In genomic region chr2:46118656-46119338, GRCh38 we compare ENCODE assay signal across 13 cellular contexts.
DNase-seq lines count a peak whose midpoint lies in the region; ATAC-seq, FAIRE-seq and TF ChIP-seq lines count a peak whose summit lies in the region.
"Had no signal": no experiment of that assay in that cellular context is flagged by ENCODE, and none has a peak within 500 bp of the region (broad histone marks: within the 10 kb centered on the region; RNA-seq: fewer than 3 reads in every experiment).

No MANE protein-coding gene starts in this region.

- H3K4me3 ChIP-seq in ACC112 (ENCODE audit: low read depth, low read length), result peak overlapping the region; percentile 14; the same call in 1 of the 2 replicates
- H3K4me3 ChIP-seq in astrocyte (ENCODE audit: insufficient read depth, low read depth, low read length), result no peak overlapping the region
- no peak overlapping the region for H3K4me3 ChIP-seq in trophoblast cell (ENCODE audit: low read depth, low read length)
- no peak overlapping the region for H3K4me3 ChIP-seq in MM.1S (ENCODE audit: low read length)

- H3K9ac ChIP-seq in astrocyte (ENCODE audit: low read length) (no peak overlapping the region), trophoblast cell (ENCODE audit: low read length) (no peak overlapping the region), MM.1S (ENCODE audit: low read length) (no peak overlapping the region)

- TF ChIP-seq CTCF in astrocyte (IDR thresholded peaks at IDR 0.05; ENCODE audit: insufficient read depth, low read depth, low read length) (no peak), MM.1S (IDR thresholded peaks at IDR 0.05; ENCODE audit: low read length) (no peak)

- peaks cover 14% of the 10 kb centered on the region for H3K4me1 Mint-ChIP-seq in astrocyte (ENCODE audit: low read depth, unreplicated experiment)
- H3K4me1 Mint-ChIP-seq: activated CD4-positive, alpha-beta memory T cell treated with anti-CD3 and anti-CD28 coated beads, Interleukin-2, amount 10 ng/mL, durations not matched to agents 7 days and 5 days had no signal

- H4K20me1 ChIP-seq in astrocyte (ENCODE audit: insufficient read depth, low read length) (no peaks in the 10 kb centered on the region), MM.1S (ENCODE audit: insufficient read depth, low read length) (no peaks in the 10 kb centered on the region)

- peak overlapping the region; percentile 13 for H4K91ac ChIP-seq in trophoblast cell (ENCODE audit: low read depth, low read length)

- H3K36me3 ChIP-seq in ACC112 (ENCODE audit: insufficient read depth, low read length) (no peaks in the 10 kb centered on the region), astrocyte (ENCODE audit: insufficient read depth, low read length) (no peaks in the 10 kb centered on the region), trophoblast cell (ENCODE audit: control insufficient read depth in 1 of 2, insufficient read depth in 2 of 2, low read length in 2 of 2) (no peaks in the 10 kb centered on the region), MM.1S (replicated peaks; ENCODE audit: insufficient read depth, low read length) (no peaks in the 10 kb centered on the region)

- H3F3A ChIP-seq in MM.1S (ENCODE audit: insufficient read depth, low read length), result no peaks in the 10 kb centered on the region

- peak; percentile 56 to 84 for ATAC-seq in left cardiac atrium
- ATAC-seq in HG02642 (IDR thresholded peaks at IDR 0.05; ENCODE audit: poor library complexity, unreplicated experiment), result no peak
- ATAC-seq: Panc1 had no signal

- FAIRE-seq in astrocyte (lab: Jason Lieb, UNC), result no peak
- FAIRE-seq in frontal cortex (lab: Jason Lieb, UNC), result no peak

- DNase-seq in astrocyte (ENCODE audit: low read depth), result peak; percentile 52
- DNase-seq in left cardiac atrium, result no peak
- no peak for DNase-seq in trophoblast cell
- no peak for DNase-seq in MM.1S
- DNase-seq in activated CD4-positive, CD25-positive, alpha-beta regulatory T cell (lab: John Stamatoyannopoulos, UW), result no peak
- no peak for DNase-seq in frontal cortex (ENCODE audit: low spot score in 2 of 2)
- DNase-seq: activated CD4-positive, alpha-beta memory T cell treated with anti-CD3 and anti-CD28 coated beads, Interleukin-2, amount 10 ng/mL, durations not matched to agents 7 days and 5 days; KG1; NCI-H146; NCI-H510A had no signal

- H2AFZ ChIP-seq in ACC112 (ENCODE audit: low read length, unreplicated experiment) (no peak overlapping the region), astrocyte (ENCODE audit: low read depth, low read length) (no peak overlapping the region), trophoblast cell (ENCODE audit: insufficient read depth, low read length, poor library complexity) (no peak overlapping the region), MM.1S (ENCODE audit: low read length) (no peak overlapping the region)

- H3K4ac ChIP-seq in trophoblast cell (ENCODE audit: low read depth, low read length), result no peak overlapping the region

- H3K79me2 ChIP-seq in ACC112 (ENCODE audit: control insufficient read depth, insufficient read depth, low read length, unreplicated experiment), result no peaks in the 10 kb centered on the region
- H3K79me2 ChIP-seq in astrocyte (ENCODE audit: insufficient read depth, low read length), result no peaks in the 10 kb centered on the region
- H3K79me2 ChIP-seq in trophoblast cell (ENCODE audit: control insufficient read depth, insufficient read depth, low read length, poor library complexity), result no peaks in the 10 kb centered on the region
- H3K79me2 ChIP-seq in MM.1S (ENCODE audit: low read length), result no peaks in the 10 kb centered on the region

- peaks cover 48% of the 10 kb centered on the region for H3K4me1 ChIP-seq in ACC112 (ENCODE audit: control insufficient read depth, insufficient read depth, low read length, unreplicated experiment)
- peaks cover 28% of the 10 kb centered on the region for H3K4me1 ChIP-seq in astrocyte (ENCODE audit: insufficient read depth, low read length)
- H3K4me1 ChIP-seq in trophoblast cell (ENCODE audit: control insufficient read depth in 1 of 2, insufficient read depth in 2 of 2, low read length in 2 of 2), result peaks cover 6 to 9% of the 10 kb centered on the region in 2 experiments
- no peaks in the 10 kb centered on the region for H3K4me1 ChIP-seq in MM.1S (ENCODE audit: low read length)

- H3K27me3 Mint-ChIP-seq in astrocyte (ENCODE audit: low read depth, unreplicated experiment), result no peaks in the 10 kb centered on the region
- H3K27me3 Mint-ChIP-seq: activated CD4-positive, alpha-beta memory T cell treated with anti-CD3 and anti-CD28 coated beads, Interleukin-2, amount 10 ng/mL, durations not matched to agents 7 days and 5 days had no signal

- no peak overlapping the region for H3K27ac Mint-ChIP-seq in astrocyte (ENCODE audit: unreplicated experiment)
- H3K27ac Mint-ChIP-seq: activated CD4-positive, alpha-beta memory T cell treated with anti-CD3 and anti-CD28 coated beads, Interleukin-2, amount 10 ng/mL, durations not matched to agents 7 days and 5 days had no signal

- peak overlapping the region; percentile 45 for H2BK12ac ChIP-seq in trophoblast cell (ENCODE audit: low read length)

- H3K27ac ChIP-seq in ACC112 (ENCODE audit: low read depth, low read length), result peak overlapping the region; percentile 63
- H3K27ac ChIP-seq in astrocyte (ENCODE audit: low read depth, low read length), result no peak overlapping the region
- no peak overlapping the region for H3K27ac ChIP-seq in trophoblast cell (ENCODE audit: low read depth, low read length)
- H3K27ac ChIP-seq in MM.1S (ENCODE audit: low read length), result no peak overlapping the region

- H3K36me3 Mint-ChIP-seq in astrocyte (ENCODE audit: low read depth, unreplicated experiment), result no peaks in the 10 kb centered on the region

- no peak overlapping the region for H4K12ac ChIP-seq in trophoblast cell (ENCODE audit: low read depth, low read length)

- no peak overlapping the region for H3K23ac ChIP-seq in trophoblast cell (ENCODE audit: low read length)

- H3K9me3 Mint-ChIP-seq in astrocyte (ENCODE audit: unreplicated experiment), result no peaks in the 10 kb centered on the region
- H3K9me3 Mint-ChIP-seq: activated CD4-positive, alpha-beta memory T cell treated with anti-CD3 and anti-CD28 coated beads, Interleukin-2, amount 10 ng/mL, durations not matched to agents 7 days and 5 days had no signal

- H3K4me3 Mint-ChIP-seq in astrocyte (ENCODE audit: unreplicated experiment), result no peak overlapping the region
- H3K4me3 Mint-ChIP-seq: activated CD4-positive, alpha-beta memory T cell treated with anti-CD3 and anti-CD28 coated beads, Interleukin-2, amount 10 ng/mL, durations not matched to agents 7 days and 5 days had no signal

- H3K18ac ChIP-seq in trophoblast cell (ENCODE audit: low read length), result no peak overlapping the region

- H4K8ac ChIP-seq in trophoblast cell (ENCODE audit: low read depth, low read length), result peak overlapping the region; percentile 9

- H3K4me2 ChIP-seq in astrocyte (ENCODE audit: low read length) (no peak overlapping the region), trophoblast cell (ENCODE audit: low read length) (no peak overlapping the region), MM.1S (ENCODE audit: low read depth, low read length) (no peak overlapping the region)

- H3K79me1 ChIP-seq in trophoblast cell (ENCODE audit: low read length), result peaks cover 5% of the 10 kb centered on the region

- H3K27me3 ChIP-seq in ACC112 (ENCODE audit: insufficient read depth, low read length), result no peaks in the 10 kb centered on the region
- H3K27me3 ChIP-seq in astrocyte (ENCODE audit: insufficient read depth, low read length), result no peaks in the 10 kb centered on the region
- H3K27me3 ChIP-seq in trophoblast cell (ENCODE audit: insufficient read depth, low read length), result no peaks in the 10 kb centered on the region
- H3K27me3 ChIP-seq in MM.1S (replicated peaks; ENCODE audit: insufficient read depth, low read length), result no peaks in the 10 kb centered on the region

- H3K9me2 ChIP-seq in MM.1S (replicated peaks; ENCODE audit: insufficient read depth, low read length), result no peaks in the 10 kb centered on the region

- no peak overlapping the region for H2BK120ac ChIP-seq in trophoblast cell (ENCODE audit: insufficient read depth, low read length, poor library complexity)

- H2BK5ac ChIP-seq in trophoblast cell (ENCODE audit: low read depth, low read length, poor library complexity), result no peak overlapping the region

- intact Hi-C loops in left cardiac atrium (cut with DNase I), result no loop called here

- no peaks in the 10 kb centered on the region for H3K9me3 ChIP-seq in astrocyte (ENCODE audit: insufficient read depth, low read depth, low read length)
- no peaks in the 10 kb centered on the region for H3K9me3 ChIP-seq in trophoblast cell (ENCODE audit: insufficient read depth, low read depth, low read length)
- no peaks in the 10 kb centered on the region for H3K9me3 ChIP-seq in MM.1S (replicated peaks; ENCODE audit: insufficient read depth, low read length)

- no peak overlapping the region for H2AK5ac ChIP-seq in trophoblast cell (ENCODE audit: low read length)

- H3K14ac ChIP-seq in trophoblast cell (ENCODE audit: low read length), result no peak overlapping the region

- WGBS in trophoblast cell (ENCODE audit: extremely low coverage, insufficient coverage, insufficient read length), result no CpG with 5 or more reads among the region's 7 CpGs
